11 cellular contexts compared by ENCODE assay signal in the genomic region with DNA sequence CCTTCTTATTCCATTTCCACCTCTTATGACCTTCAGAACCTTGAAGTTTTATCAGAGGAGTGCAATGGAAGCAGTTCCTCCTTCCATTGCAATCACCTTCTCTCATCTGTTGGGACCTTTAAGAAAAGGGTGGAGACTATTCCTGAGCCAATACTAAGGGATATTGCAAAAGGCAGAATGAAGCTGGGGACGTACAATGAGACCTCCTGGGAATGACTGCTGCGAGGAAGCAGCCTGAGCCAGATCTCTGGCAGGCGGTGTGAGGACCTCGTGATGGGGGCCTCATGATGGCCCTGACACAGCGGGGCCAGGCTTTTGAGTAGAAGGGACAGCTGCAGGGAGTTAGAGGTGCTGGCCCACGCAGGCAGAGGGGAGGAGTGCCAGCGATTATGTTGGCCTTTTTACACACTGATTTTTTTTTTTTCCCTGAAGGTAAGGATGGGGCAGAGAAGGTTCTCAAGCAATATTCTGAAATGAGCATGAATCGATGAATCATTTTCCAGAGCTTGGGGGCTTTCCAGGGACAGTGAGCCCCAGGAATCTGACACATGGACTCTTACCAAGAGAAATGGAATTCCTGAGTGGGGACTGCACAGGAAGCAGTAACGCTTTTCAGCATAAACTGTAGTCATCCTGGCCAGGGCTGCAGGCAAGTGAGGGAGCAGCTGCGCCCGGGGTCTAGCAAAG. TPM values are rescaled to one million over a fixed set of nuclear protein-coding genes. Genes with fewer than 3 reads are reported as not detected.
DNase-seq lines count a peak whose midpoint lies in the region; ATAC-seq and TF ChIP-seq lines count a peak whose summit lies in the region.
"Had no signal": no experiment of that assay in that cellular context is flagged by ENCODE, and none has a peak within 500 bp of the region (broad histone marks: within the 10 kb centered on the region; RNA-seq: fewer than 3 reads in every experiment).

No MANE protein-coding gene starts in this region.

- no peaks in the 10 kb centered on the region for H3K9me3 ChIP-seq in effector memory CD4-positive, alpha-beta T cell (ENCODE audit: control insufficient read depth, low read length)

- H3K4me1 Mint-ChIP-seq in osteocyte (ENCODE audit: unreplicated experiment) (peaks cover 54% of the 10 kb centered on the region), T-cell (no peaks in the 10 kb centered on the region)
- H3K4me1 Mint-ChIP-seq: activated naive CD4-positive, alpha-beta T cell treated with anti-CD3 and anti-CD28 coated beads, Interleukin-2, amount 50 U/mL, for 24 hours had no signal

- no peaks in the 10 kb centered on the region for H3K4me1 ChIP-seq in effector memory CD4-positive, alpha-beta T cell (ENCODE audit: control insufficient read depth, insufficient read depth, low read length, poor library complexity, severe bottlenecking)

- H3K27me3 Mint-ChIP-seq in osteocyte (ENCODE audit: unreplicated experiment) (no peaks in the 10 kb centered on the region), T-cell (peaks cover 16 to 26% of the 10 kb centered on the region in 2 donors)

- no peaks in the 10 kb centered on the region for H3K36me3 ChIP-seq in BJ (ENCODE audit: control insufficient read depth, insufficient read depth, low read length)
- H3K36me3 ChIP-seq in effector memory CD4-positive, alpha-beta T cell (ENCODE audit: control insufficient read depth, insufficient read depth, low read length): no peaks in the 10 kb centered on the region

- H3K4me3 ChIP-seq in BJ (ENCODE audit: low read depth, low read length): peak overlapping the region; percentile 2; the same call in 1 of the 2 replicates
- no peak overlapping the region for H3K4me3 ChIP-seq in effector memory CD4-positive, alpha-beta T cell (ENCODE audit: insufficient read depth, low read depth, low read length, poor library complexity, severe bottlenecking)

- H3K27ac Mint-ChIP-seq in osteocyte (ENCODE audit: unreplicated experiment) (peak overlapping the region; percentile 97), T-cell (no peak overlapping the region)
- H3K27ac Mint-ChIP-seq: activated naive CD4-positive, alpha-beta T cell treated with anti-CD3 and anti-CD28 coated beads, Interleukin-2, amount 50 U/mL, for 24 hours had no signal

- H3K27me3 ChIP-seq in BJ (ENCODE audit: control insufficient read depth, insufficient read depth, low read length): no peaks in the 10 kb centered on the region
- no peaks in the 10 kb centered on the region for H3K27me3 ChIP-seq in effector memory CD4-positive, alpha-beta T cell (replicated peaks; ENCODE audit: control insufficient read depth, insufficient read depth, low read length, poor library complexity, severe bottlenecking)

- CTCF ChIA-PET in BJ (lab: Yijun Ruan, JAX) (interaction anchor here (0.6 to 9.1 kb wide), 10 partner anchors 13 to 635 kb away, joined by 3 to 157 read pairs (median 3); partner anchors contain the start of gene LAPTM4A), T-cell (lab: Charles Lee) (no interaction called here)

- TF ChIP-seq CTCF in BJ (IDR thresholded peaks at IDR 0.05; ENCODE audit: insufficient read depth, low read depth, low read length) (no peak), osteocyte (IDR thresholded peaks at IDR 0.05) (no peak)

- POLR2A ChIA-PET in BJ (lab: Charles Lee): interaction anchor here (0.5 to 0.7 kb wide), 2 partner anchors 42 to 45 kb away, joined by 3 to 7 read pairs; no protein-coding TSS in a partner anchor
- POLR2A ChIA-PET in T-cell (lab: Charles Lee): no interaction called here

- DNase-seq in BJ (ENCODE audit: low read depth) (peak; percentile 85), fibroblast of the conjunctiva (ENCODE audit: low read depth) (peak; percentile 91), osteocyte (ENCODE audit: extremely low spot score, unreplicated experiment) (no peak), T-cell (no peak), NCI-H1930 (lab: John Stamatoyannopoulos, UW) (no peak)
- no peak for DNase-seq in effector memory CD4-positive, alpha-beta T cell
- DNase-seq: DMS53 had no signal

- H3K4me3 Mint-ChIP-seq in osteocyte (ENCODE audit: unreplicated experiment) (peak overlapping the region; percentile 61), T-cell (no peak overlapping the region)
- H3K4me3 Mint-ChIP-seq: activated naive CD4-positive, alpha-beta T cell treated with anti-CD3 and anti-CD28 coated beads, Interleukin-2, amount 50 U/mL, for 24 hours had no signal

- H3K9me3 Mint-ChIP-seq in osteocyte (ENCODE audit: unreplicated experiment) (no peaks in the 10 kb centered on the region), T-cell (no peaks in the 10 kb centered on the region)
- H3K9me3 Mint-ChIP-seq: activated naive CD4-positive, alpha-beta T cell treated with anti-CD3 and anti-CD28 coated beads, Interleukin-2, amount 50 U/mL, for 24 hours had no signal

- ATAC-seq in SK-N-SH treated with all-trans-retinoic acid at 6 μM for 48 hours: peak; percentile 78
- ATAC-seq in HG02610 (IDR thresholded peaks at IDR 0.05; ENCODE audit: unreplicated experiment): no peak
- ATAC-seq in T-cell (replicated peaks in 1 of 4): no peak

- no peak overlapping the region for H3K27ac ChIP-seq in effector memory CD4-positive, alpha-beta T cell (ENCODE audit: insufficient read depth, low read length, poor library complexity, severe bottlenecking)
- H3K27ac ChIP-seq: KMS-11 had no signal

- H3K36me3 Mint-ChIP-seq in osteocyte (ENCODE audit: unreplicated experiment) (no peaks in the 10 kb centered on the region), T-cell (no peaks in the 10 kb centered on the region)
- H3K36me3 Mint-ChIP-seq: activated naive CD4-positive, alpha-beta T cell treated with anti-CD3 and anti-CD28 coated beads, Interleukin-2, amount 50 U/mL, for 24 hours had no signal

TF ChIP-seq in SK-N-SH treated with all-trans-retinoic acid at 6 μM for 48 hours, 23 proteins besides CTCF, POLR2A, EP300 and RAD21:
- no peak for TF ChIP-seq SNAI2 (CRISPR knock-in tag; IDR thresholded peaks at IDR 0.05)
- TF ChIP-seq, protein P1, sequence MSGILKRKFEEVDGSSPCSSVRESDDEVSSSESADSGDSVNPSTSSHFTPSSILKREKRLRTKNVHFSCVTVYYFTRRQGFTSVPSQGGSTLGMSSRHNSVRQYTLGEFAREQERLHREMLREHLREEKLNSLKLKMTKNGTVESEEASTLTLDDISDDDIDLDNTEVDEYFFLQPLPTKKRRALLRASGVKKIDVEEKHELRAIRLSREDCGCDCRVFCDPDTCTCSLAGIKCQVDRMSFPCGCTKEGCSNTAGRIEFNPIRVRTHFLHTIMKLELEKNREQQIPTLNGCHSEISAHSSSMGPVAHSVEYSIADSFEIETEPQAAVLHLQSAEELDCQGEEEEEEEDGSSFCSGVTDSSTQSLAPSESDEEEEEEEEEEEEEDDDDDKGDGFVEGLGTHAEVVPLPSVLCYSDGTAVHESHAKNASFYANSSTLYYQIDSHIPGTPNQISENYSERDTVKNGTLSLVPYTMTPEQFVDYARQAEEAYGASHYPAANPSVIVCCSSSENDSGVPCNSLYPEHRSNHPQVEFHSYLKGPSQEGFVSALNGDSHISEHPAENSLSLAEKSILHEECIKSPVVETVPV (CRISPR knock-in tag; IDR thresholded peaks at IDR 0.05): no peak
- TF ChIP-seq TOX (CRISPR knock-in tag; IDR thresholded peaks at IDR 0.05; ENCODE audit: borderline replicate concordance): no peak
- TF ChIP-seq ESRRG (CRISPR knock-in tag; IDR thresholded peaks at IDR 0.05): no peak
- no peak for TF ChIP-seq ISL1 (CRISPR knock-in tag; IDR thresholded peaks at IDR 0.05)
- no peak for TF ChIP-seq ZNF565 (CRISPR knock-in tag; conservative IDR thresholded peaks at IDR 0.05; ENCODE audit: low read depth)
- no peak for TF ChIP-seq PPARA (CRISPR knock-in tag; IDR thresholded peaks at IDR 0.05; ENCODE audit: borderline replicate concordance)

RNA-seq across cellular contexts. Expression of gene LAPTM4A, which starts 40.0 kb away (rescaled TPM):
- polyA plus RNA-seq in BJ (2011; rRNA removed): 379 and 855 TPM in 2 replicates
- polyA minus RNA-seq in BJ (2011; rRNA and poly(A)+ RNA removed): 121 and 162 TPM in 2 replicates
- total RNA-seq in osteocyte (560 and 578 TPM in 2 replicates), T-cell (10 to 100 TPM; 35.3 to 41.1 (median 38.1) TPM)

Comparison
In these comparisons a context has a peak if more than half of its experiments do, and no peak if none do; other contexts are left out.
1. DNase-seq: peak in BJ (single experiment) and fibroblast of the conjunctiva (single experiment); none in osteocyte (single experiment), T-cell (0 of 34), NCI-H1930 (0 of 2) and effector memory CD4-positive, alpha-beta T cell (0 of 3).
2. RNA of gene LAPTM4A, which starts 40.0 kb away (total RNA-seq): 560 to 578 TPM in osteocyte; 35.3 to 41.1 TPM in T-cell; every median in the first group is over 10 times any median in the second.